Comparison of ENCODE assay signal across 1 cellular context in genomic region chr2:85595378-85596232, GRCh38.
TF ChIP-seq lines count a peak whose summit lies in the region.

Gene RNF181, plus strand, starts transcription at chr2:85595745. Its CDS starts 19 bp downstream, at chr2:85595764.

TF ChIP-seq in HepG2, 621 proteins besides CTCF, POLR2A, EP300 and RAD21 (continued from another document and continues in another):
- peak; percentile 93 for TF ChIP-seq ZNF276 (CRISPR knock-in tag; IDR thresholded peaks at IDR 0.05; ENCODE audit: low read depth)
- TF ChIP-seq ZNF781 (CRISPR knock-in tag; IDR thresholded peaks at IDR 0.05; ENCODE audit: borderline replicate concordance, not compliant biosample characterization), result peak; percentile 91
- peak; percentile 34; the same call in 1 of the 2 replicates for TF ChIP-seq HNF4A (CRISPR knock-in tag; IDR thresholded peaks at IDR 0.05)
- TF ChIP-seq ASH2L (IDR thresholded peaks at IDR 0.05; ENCODE audit: insufficient read length, low read depth, low read length), result peak; percentile 85
- no peak for TF ChIP-seq ZBTB21 (CRISPR knock-in tag; IDR thresholded peaks at IDR 0.05)
- 0 out of 2 replicates have a peak, but pooled peaks have one; percentile 64 for TF ChIP-seq WIZ (CRISPR knock-in tag; IDR thresholded peaks at IDR 0.05)
- TF ChIP-seq ZNF343 (CRISPR knock-in tag; IDR thresholded peaks at IDR 0.05), result peak; percentile 53; the same call in 1 of the 2 replicates
- TF ChIP-seq MAX (IDR thresholded peaks at IDR 0.05), result peak; percentile 69; the same call in 1 of the 2 replicates
- TF ChIP-seq ZNF547 (CRISPR knock-in tag; IDR thresholded peaks at IDR 0.05), result peak; percentile 91
- TF ChIP-seq ZNF652 (CRISPR knock-in tag; IDR thresholded peaks at IDR 0.05; ENCODE audit: borderline replicate concordance, low read depth), result no peak
- peak; percentile 97 for TF ChIP-seq ELF1 (CRISPR knock-in tag; IDR thresholded peaks at IDR 0.05)
- TF ChIP-seq KLF13 (CRISPR knock-in tag; IDR thresholded peaks at IDR 0.05), result no peak
- TF ChIP-seq NBN (conservative IDR thresholded peaks at IDR 0.05), result no peak
- no peak; the same call in 1 of the 2 replicates for TF ChIP-seq NKX3-1 (CRISPR knock-in tag; IDR thresholded peaks at IDR 0.05)
- peak; percentile 5; the same call in 1 of the 2 replicates for TF ChIP-seq TMF1 (CRISPR knock-in tag; IDR thresholded peaks at IDR 0.05; ENCODE audit: low read depth)
- peak; percentile 97 for TF ChIP-seq SAP130 (CRISPR knock-in tag; IDR thresholded peaks at IDR 0.05; ENCODE audit: low read depth)
- no peak; the same call in none of the 2 replicates for TF ChIP-seq IKZF5 (CRISPR knock-in tag; IDR thresholded peaks at IDR 0.05)
- no peak for TF ChIP-seq CEBPG (CRISPR knock-in tag; IDR thresholded peaks at IDR 0.05)
- TF ChIP-seq ZNF251 (CRISPR knock-in tag; IDR thresholded peaks at IDR 0.05), result no peak
- TF ChIP-seq ZNF350 (CRISPR knock-in tag; IDR thresholded peaks at IDR 0.05; ENCODE audit: borderline replicate concordance, low read depth), result peak; percentile 90; the same call in 1 of the 2 replicates
- TF ChIP-seq SIN3B (IDR thresholded peaks at IDR 0.05; ENCODE audit: low read length), result peak; percentile 33
- peak; percentile 41; the same call in 1 of the 2 replicates for TF ChIP-seq SRF (IDR thresholded peaks at IDR 0.05; ENCODE audit: low read depth, low read length)
- no peak for TF ChIP-seq BCLAF1 (IDR thresholded peaks at IDR 0.05)
- peak; percentile 96 for TF ChIP-seq AGO2 (optimal IDR thresholded peaks at IDR 0.05; ENCODE audit: low read depth, low read length)
- peak; percentile 74; the same call in 1 of the 2 replicates for TF ChIP-seq HOMEZ (CRISPR knock-in tag; IDR thresholded peaks at IDR 0.05; ENCODE audit: low read depth)
- peak; percentile 34; the same call in 1 of the 2 replicates for TF ChIP-seq PAXIP1 (CRISPR knock-in tag; conservative IDR thresholded peaks at IDR 0.05)
- 0 out of 2 replicates have a peak, but pooled peaks have one; percentile 4 for TF ChIP-seq ARID3A (IDR thresholded peaks at IDR 0.05; ENCODE audit: low read depth, low read length)
- TF ChIP-seq PHF20 (CRISPR knock-in tag; IDR thresholded peaks at IDR 0.05), result peak; percentile 86
- peak; percentile 44; the same call in 1 of the 2 replicates for TF ChIP-seq TRAFD1 (CRISPR knock-in tag; IDR thresholded peaks at IDR 0.05; ENCODE audit: borderline replicate concordance)
- peak; percentile 99 for TF ChIP-seq KDM2A (CRISPR knock-in tag; IDR thresholded peaks at IDR 0.05; ENCODE audit: borderline replicate concordance, low read depth)
- TF ChIP-seq ZNF24 (IDR thresholded peaks at IDR 0.05), result no peak
- peak; percentile 92 for TF ChIP-seq TAF1 (CRISPR knock-in tag; IDR thresholded peaks at IDR 0.05)
- peak; percentile 95 for TF ChIP-seq NRL (CRISPR knock-in tag; IDR thresholded peaks at IDR 0.05; ENCODE audit: borderline replicate concordance)
- peak; percentile 40 for TF ChIP-seq DBP (CRISPR knock-in tag; IDR thresholded peaks at IDR 0.05; ENCODE audit: not compliant biosample characterization)
- no peak for TF ChIP-seq ZFYVE20 (CRISPR knock-in tag; IDR thresholded peaks at IDR 0.05; ENCODE audit: borderline replicate concordance, low read depth)
- TF ChIP-seq ZNF703 (CRISPR knock-in tag; IDR thresholded peaks at IDR 0.05; ENCODE audit: borderline replicate concordance), result no peak; the same call in 1 of the 2 replicates
- TF ChIP-seq ZNF704 (CRISPR knock-in tag; IDR thresholded peaks at IDR 0.05; ENCODE audit: borderline replicate concordance), result peak; percentile 84; the same call in 1 of the 2 replicates
- peak; percentile 87 for TF ChIP-seq MEIS1 (CRISPR knock-in tag; IDR thresholded peaks at IDR 0.05; ENCODE audit: borderline replicate concordance)
- no peak for TF ChIP-seq HOXD1 (CRISPR knock-in tag; IDR thresholded peaks at IDR 0.05)
- TF ChIP-seq TOPORS (CRISPR knock-in tag; IDR thresholded peaks at IDR 0.05), result peak; percentile 76; the same call in 1 of the 2 replicates
- peak; percentile 87 for TF ChIP-seq ZNF431 (CRISPR knock-in tag; IDR thresholded peaks at IDR 0.05; ENCODE audit: borderline replicate concordance, low read depth)
- TF ChIP-seq FOXA1 (IDR thresholded peaks at IDR 0.05), result no peak
- TF ChIP-seq FOXA1 (CRISPR knock-in tag; IDR thresholded peaks at IDR 0.05), result peak; percentile 53
